ENCODE assay signal across 1 cellular context in the genomic region with DNA sequence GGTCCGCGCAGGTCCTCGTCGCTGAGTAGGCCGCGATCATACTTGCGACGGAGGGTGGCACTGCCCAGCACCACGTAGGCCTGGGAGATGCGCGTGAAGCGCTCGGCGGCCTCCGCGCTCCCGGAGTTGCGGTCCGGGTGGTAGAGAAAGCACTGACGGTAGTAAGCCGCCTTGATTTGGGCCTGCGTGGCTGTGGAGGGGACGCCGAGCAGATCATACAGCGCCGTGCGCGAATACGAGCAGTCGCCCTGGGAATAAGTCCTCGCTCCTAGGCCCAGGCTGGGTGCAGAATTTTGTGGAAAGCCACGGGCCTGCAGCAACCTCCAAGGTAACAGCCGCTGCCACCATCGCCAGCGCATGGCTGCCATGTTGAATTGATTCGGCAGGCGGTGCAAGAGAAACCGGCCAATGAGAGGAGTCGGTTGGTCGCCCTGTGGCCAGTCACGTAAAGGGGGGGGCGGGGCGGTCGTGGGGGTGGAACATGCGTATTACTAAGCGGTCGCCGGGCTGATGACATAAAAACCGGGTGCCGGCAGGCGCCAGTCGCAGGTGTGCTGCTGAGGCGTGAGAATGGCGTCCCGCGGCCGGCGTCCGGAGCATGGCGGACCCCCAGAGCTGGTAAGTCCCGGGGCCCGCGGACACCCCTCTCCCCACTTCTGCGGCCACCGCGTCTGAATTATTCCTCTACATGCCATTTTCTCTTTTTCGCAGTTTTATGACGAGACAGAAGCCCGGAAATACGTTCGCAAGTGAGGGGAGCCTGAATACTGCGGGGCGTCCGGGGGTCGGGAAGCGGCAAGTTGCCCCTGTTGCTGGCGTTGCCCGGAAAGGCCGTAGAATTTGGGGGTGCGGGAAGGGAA.
A peak's percentile ranks its signal among the peaks of the same experiment; 100 is the strongest.
TF ChIP-seq lines count a peak whose summit lies in the region.

A gene with protein sequence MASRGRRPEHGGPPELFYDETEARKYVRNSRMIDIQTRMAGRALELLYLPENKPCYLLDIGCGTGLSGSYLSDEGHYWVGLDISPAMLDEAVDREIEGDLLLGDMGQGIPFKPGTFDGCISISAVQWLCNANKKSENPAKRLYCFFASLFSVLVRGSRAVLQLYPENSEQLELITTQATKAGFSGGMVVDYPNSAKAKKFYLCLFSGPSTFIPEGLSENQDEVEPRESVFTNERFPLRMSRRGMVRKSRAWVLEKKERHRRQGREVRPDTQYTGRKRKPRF (plus strand): TSS at position 542 of the 860 bp plus-strand sequence. CDS start 29 bp downstream, at position 571.
A gene (minus strand): TSS at position 398 of the 860 bp plus-strand sequence. CDS start 30 bp downstream, at position 368.

TF ChIP-seq in HepG2, 621 proteins besides CTCF, POLR2A, EP300 and RAD21 (continued from another document and continues in another):
- TF ChIP-seq, protein P1, sequence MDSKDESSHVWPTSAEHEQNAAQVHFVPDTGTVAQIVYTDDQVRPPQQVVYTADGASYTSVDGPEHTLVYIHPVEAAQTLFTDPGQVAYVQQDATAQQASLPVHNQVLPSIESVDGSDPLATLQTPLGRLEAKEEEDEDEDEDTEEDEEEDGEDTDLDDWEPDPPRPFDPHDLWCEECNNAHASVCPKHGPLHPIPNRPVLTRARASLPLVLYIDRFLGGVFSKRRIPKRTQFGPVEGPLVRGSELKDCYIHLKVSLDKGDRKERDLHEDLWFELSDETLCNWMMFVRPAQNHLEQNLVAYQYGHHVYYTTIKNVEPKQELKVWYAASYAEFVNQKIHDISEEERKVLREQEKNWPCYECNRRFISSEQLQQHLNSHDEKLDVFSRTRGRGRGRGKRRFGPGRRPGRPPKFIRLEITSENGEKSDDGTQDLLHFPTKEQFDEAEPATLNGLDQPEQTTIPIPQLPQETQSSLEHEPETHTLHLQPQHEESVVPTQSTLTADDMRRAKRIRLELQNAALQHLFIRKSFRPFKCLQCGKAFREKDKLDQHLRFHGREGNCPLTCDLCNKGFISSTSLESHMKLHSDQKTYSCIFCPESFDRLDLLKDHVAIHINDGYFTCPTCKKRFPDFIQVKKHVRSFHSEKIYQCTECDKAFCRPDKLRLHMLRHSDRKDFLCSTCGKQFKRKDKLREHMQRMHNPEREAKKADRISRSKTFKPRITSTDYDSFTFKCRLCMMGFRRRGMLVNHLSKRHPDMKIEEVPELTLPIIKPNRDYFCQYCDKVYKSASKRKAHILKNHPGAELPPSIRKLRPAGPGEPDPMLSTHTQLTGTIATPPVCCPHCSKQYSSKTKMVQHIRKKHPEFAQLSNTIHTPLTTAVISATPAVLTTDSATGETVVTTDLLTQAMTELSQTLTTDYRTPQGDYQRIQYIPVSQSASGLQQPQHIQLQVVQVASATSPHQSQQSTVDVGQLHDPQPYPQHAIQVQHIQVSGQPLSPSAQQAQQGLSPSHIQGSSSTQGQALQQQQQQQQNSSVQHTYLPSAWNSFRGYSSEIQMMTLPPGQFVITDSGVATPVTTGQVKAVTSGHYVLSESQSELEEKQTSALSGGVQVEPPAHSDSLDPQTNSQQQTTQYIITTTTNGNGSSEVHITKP (CRISPR knock-in tag; IDR thresholded peaks at IDR 0.05; ENCODE audit: low read depth), result peak; percentile 23; the same call in 1 of the 2 replicates
- no peak for TF ChIP-seq JUND (CRISPR knock-in tag; IDR thresholded peaks at IDR 0.05)
- TF ChIP-seq, protein P2, sequence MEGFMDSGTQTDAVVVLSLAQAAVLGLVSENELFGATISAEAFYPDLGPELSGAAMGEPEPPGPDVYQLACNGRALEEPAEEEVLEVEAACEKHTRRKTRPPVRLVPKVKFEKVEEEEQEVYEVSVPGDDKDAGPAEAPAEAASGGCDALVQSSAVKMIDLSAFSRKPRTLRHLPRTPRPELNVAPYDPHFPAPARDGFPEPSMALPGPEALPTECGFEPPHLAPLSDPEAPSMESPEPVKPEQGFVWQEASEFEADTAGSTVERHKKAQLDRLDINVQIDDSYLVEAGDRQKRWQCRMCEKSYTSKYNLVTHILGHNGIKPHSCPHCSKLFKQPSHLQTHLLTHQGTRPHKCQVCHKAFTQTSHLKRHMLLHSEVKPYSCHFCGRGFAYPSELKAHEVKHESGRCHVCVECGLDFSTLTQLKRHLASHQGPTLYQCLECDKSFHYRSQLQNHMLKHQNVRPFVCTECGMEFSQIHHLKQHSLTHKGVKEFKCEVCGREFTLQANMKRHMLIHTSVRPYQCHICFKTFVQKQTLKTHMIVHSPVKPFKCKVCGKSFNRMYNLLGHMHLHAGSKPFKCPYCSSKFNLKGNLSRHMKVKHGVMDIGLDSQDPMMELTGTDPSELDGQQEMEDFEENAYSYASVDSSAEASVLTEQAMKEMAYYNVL (CRISPR knock-in tag; IDR thresholded peaks at IDR 0.05; ENCODE audit: borderline replicate concordance), result peak; percentile 17; the same call in 1 of the 2 replicates
- TF ChIP-seq DMAP1 (CRISPR knock-in tag; IDR thresholded peaks at IDR 0.05), result peak; percentile 68; the same call in 1 of the 2 replicates
- peak; percentile 94 for TF ChIP-seq SNAI1 (CRISPR knock-in tag; IDR thresholded peaks at IDR 0.05; ENCODE audit: borderline replicate concordance)
- TF ChIP-seq, protein P3, sequence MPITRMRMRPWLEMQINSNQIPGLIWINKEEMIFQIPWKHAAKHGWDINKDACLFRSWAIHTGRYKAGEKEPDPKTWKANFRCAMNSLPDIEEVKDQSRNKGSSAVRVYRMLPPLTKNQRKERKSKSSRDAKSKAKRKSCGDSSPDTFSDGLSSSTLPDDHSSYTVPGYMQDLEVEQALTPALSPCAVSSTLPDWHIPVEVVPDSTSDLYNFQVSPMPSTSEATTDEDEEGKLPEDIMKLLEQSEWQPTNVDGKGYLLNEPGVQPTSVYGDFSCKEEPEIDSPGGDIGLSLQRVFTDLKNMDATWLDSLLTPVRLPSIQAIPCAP (CRISPR knock-in tag; IDR thresholded peaks at IDR 0.05; ENCODE audit: low read depth), result no peak
- TF ChIP-seq NR2F6 (IDR thresholded peaks at IDR 0.05), result no peak
- TF ChIP-seq NR2F6 (CRISPR knock-in tag; IDR thresholded peaks at IDR 0.05), result 0 out of 2 replicates have a peak, but pooled peaks have one; percentile 7
- peak; percentile 32; the same call in 1 of the 2 replicates for TF ChIP-seq NR2C2 (CRISPR knock-in tag; IDR thresholded peaks at IDR 0.05; ENCODE audit: borderline replicate concordance)
- no peak for TF ChIP-seq ZNF460 (CRISPR knock-in tag; IDR thresholded peaks at IDR 0.05; ENCODE audit: borderline replicate concordance)
- TF ChIP-seq SP140L (CRISPR knock-in tag; IDR thresholded peaks at IDR 0.05; ENCODE audit: borderline replicate concordance), result 0 out of 2 replicates have a peak, but pooled peaks have one; percentile 40
- TF ChIP-seq ZSCAN12 (CRISPR knock-in tag; IDR thresholded peaks at IDR 0.05), result peak; percentile 51; the same call in 1 of the 2 replicates
- peak; percentile 94 for TF ChIP-seq SIN3A (IDR thresholded peaks at IDR 0.05; ENCODE audit: borderline replicate concordance, low read depth, low read length)
- TF ChIP-seq ZNF788 (CRISPR knock-in tag; IDR thresholded peaks at IDR 0.05; ENCODE audit: borderline replicate concordance), result peak; percentile 58; the same call in 1 of the 2 replicates
- no peak for TF ChIP-seq FLYWCH1 (CRISPR knock-in tag; IDR thresholded peaks at IDR 0.05)
- no peak for TF ChIP-seq ZSCAN30 (CRISPR knock-in tag; IDR thresholded peaks at IDR 0.05)
- TF ChIP-seq HOXD1 (CRISPR knock-in tag; IDR thresholded peaks at IDR 0.05), result 0 out of 2 replicates have a peak, but pooled peaks have one; percentile 59
- TF ChIP-seq ZNF567 (CRISPR knock-in tag; IDR thresholded peaks at IDR 0.05; ENCODE audit: borderline replicate concordance), result no peak
- peak; percentile 59; the same call in 1 of the 2 replicates for TF ChIP-seq ZNF790 (CRISPR knock-in tag; IDR thresholded peaks at IDR 0.05; ENCODE audit: borderline replicate concordance)
- TF ChIP-seq, protein P4, sequence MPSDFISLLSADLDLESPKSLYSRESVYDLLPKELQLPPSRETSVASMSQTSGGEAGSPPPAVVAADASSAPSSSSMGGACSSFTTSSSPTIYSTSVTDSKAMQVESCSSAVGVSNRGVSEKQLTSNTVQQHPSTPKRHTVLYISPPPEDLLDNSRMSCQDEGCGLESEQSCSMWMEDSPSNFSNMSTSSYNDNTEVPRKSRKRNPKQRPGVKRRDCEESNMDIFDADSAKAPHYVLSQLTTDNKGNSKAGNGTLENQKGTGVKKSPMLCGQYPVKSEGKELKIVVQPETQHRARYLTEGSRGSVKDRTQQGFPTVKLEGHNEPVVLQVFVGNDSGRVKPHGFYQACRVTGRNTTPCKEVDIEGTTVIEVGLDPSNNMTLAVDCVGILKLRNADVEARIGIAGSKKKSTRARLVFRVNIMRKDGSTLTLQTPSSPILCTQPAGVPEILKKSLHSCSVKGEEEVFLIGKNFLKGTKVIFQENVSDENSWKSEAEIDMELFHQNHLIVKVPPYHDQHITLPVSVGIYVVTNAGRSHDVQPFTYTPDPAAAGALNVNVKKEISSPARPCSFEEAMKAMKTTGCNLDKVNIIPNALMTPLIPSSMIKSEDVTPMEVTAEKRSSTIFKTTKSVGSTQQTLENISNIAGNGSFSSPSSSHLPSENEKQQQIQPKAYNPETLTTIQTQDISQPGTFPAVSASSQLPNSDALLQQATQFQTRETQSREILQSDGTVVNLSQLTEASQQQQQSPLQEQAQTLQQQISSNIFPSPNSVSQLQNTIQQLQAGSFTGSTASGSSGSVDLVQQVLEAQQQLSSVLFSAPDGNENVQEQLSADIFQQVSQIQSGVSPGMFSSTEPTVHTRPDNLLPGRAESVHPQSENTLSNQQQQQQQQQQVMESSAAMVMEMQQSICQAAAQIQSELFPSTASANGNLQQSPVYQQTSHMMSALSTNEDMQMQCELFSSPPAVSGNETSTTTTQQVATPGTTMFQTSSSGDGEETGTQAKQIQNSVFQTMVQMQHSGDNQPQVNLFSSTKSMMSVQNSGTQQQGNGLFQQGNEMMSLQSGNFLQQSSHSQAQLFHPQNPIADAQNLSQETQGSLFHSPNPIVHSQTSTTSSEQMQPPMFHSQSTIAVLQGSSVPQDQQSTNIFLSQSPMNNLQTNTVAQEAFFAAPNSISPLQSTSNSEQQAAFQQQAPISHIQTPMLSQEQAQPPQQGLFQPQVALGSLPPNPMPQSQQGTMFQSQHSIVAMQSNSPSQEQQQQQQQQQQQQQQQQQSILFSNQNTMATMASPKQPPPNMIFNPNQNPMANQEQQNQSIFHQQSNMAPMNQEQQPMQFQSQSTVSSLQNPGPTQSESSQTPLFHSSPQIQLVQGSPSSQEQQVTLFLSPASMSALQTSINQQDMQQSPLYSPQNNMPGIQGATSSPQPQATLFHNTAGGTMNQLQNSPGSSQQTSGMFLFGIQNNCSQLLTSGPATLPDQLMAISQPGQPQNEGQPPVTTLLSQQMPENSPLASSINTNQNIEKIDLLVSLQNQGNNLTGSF (CRISPR knock-in tag; IDR thresholded peaks at IDR 0.05), result 0 out of 2 replicates have a peak, but pooled peaks have one; percentile 12
- TF ChIP-seq ZNF564 (CRISPR knock-in tag; IDR thresholded peaks at IDR 0.05), result peak; percentile 64; the same call in 1 of the 2 replicates
- TF ChIP-seq, protein P5, sequence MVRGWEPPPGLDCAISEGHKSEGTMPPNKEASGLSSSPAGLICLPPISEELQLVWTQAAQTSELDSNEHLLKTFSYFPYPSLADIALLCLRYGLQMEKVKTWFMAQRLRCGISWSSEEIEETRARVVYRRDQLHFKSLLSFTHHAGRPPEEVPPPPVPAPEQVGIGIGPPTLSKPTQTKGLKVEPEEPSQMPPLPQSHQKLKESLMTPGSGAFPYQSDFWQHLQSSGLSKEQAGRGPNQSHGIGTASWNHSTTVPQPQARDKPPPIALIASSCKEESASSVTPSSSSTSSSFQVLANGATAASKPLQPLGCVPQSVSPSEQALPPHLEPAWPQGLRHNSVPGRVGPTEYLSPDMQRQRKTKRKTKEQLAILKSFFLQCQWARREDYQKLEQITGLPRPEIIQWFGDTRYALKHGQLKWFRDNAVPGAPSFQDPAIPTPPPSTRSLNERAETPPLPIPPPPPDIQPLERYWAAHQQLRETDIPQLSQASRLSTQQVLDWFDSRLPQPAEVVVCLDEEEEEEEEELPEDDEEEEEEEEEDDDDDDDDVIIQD (CRISPR knock-in tag; IDR thresholded peaks at IDR 0.05; ENCODE audit: low read depth), result no peak
- no peak for TF ChIP-seq ZNF235 (CRISPR knock-in tag; IDR thresholded peaks at IDR 0.05; ENCODE audit: borderline replicate concordance)
- no peak for TF ChIP-seq FOXA1 (IDR thresholded peaks at IDR 0.05)
- TF ChIP-seq FOXA1 (CRISPR knock-in tag; IDR thresholded peaks at IDR 0.05), result no peak
- TF ChIP-seq ZNF552 (CRISPR knock-in tag; IDR thresholded peaks at IDR 0.05; ENCODE audit: borderline replicate concordance), result no peak
- no peak for TF ChIP-seq NFE2 (CRISPR knock-in tag; IDR thresholded peaks at IDR 0.05)
- TF ChIP-seq, protein P6, sequence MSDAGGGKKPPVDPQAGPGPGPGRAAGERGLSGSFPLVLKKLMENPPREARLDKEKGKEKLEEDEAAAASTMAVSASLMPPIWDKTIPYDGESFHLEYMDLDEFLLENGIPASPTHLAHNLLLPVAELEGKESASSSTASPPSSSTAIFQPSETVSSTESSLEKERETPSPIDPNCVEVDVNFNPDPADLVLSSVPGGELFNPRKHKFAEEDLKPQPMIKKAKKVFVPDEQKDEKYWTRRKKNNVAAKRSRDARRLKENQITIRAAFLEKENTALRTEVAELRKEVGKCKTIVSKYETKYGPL (CRISPR knock-in tag; IDR thresholded peaks at IDR 0.05), result 0 out of 2 replicates have a peak, but pooled peaks have one; percentile 50
- TF ChIP-seq ZBTB3 (CRISPR knock-in tag; IDR thresholded peaks at IDR 0.05; ENCODE audit: borderline replicate concordance, low read depth), result no peak
- TF ChIP-seq, protein P7, sequence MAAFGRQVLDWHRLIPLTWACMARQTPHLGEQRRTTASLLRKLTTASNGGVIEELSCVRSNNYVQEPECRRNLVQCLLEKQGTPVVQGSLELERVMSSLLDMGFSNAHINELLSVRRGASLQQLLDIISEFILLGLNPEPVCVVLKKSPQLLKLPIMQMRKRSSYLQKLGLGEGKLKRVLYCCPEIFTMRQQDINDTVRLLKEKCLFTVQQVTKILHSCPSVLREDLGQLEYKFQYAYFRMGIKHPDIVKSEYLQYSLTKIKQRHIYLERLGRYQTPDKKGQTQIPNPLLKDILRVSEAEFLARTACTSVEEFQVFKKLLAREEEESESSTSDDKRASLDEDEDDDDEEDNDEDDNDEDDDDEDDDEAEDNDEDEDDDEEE (CRISPR knock-in tag; IDR thresholded peaks at IDR 0.05), result 0 out of 2 replicates have a peak, but pooled peaks have one; percentile 47
- 0 out of 2 replicates have a peak, but pooled peaks have one; percentile 21 for TF ChIP-seq CAMTA2 (CRISPR knock-in tag; IDR thresholded peaks at IDR 0.05; ENCODE audit: borderline replicate concordance)
- TF ChIP-seq, protein P8, sequence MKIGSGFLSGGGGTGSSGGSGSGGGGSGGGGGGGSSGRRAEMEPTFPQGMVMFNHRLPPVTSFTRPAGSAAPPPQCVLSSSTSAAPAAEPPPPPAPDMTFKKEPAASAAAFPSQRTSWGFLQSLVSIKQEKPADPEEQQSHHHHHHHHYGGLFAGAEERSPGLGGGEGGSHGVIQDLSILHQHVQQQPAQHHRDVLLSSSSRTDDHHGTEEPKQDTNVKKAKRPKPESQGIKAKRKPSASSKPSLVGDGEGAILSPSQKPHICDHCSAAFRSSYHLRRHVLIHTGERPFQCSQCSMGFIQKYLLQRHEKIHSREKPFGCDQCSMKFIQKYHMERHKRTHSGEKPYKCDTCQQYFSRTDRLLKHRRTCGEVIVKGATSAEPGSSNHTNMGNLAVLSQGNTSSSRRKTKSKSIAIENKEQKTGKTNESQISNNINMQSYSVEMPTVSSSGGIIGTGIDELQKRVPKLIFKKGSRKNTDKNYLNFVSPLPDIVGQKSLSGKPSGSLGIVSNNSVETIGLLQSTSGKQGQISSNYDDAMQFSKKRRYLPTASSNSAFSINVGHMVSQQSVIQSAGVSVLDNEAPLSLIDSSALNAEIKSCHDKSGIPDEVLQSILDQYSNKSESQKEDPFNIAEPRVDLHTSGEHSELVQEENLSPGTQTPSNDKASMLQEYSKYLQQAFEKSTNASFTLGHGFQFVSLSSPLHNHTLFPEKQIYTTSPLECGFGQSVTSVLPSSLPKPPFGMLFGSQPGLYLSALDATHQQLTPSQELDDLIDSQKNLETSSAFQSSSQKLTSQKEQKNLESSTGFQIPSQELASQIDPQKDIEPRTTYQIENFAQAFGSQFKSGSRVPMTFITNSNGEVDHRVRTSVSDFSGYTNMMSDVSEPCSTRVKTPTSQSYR (CRISPR knock-in tag; IDR thresholded peaks at IDR 0.05; ENCODE audit: borderline replicate concordance), result peak; percentile 64; the same call in 1 of the 2 replicates
- no peak for TF ChIP-seq ZNF816 (CRISPR knock-in tag; IDR thresholded peaks at IDR 0.05; ENCODE audit: borderline replicate concordance)
